In genomic region chr5:167447466-167447865, GRCh38 we compare ENCODE assay signal across 21 cellular contexts.
DNase-seq lines count a peak whose midpoint lies in the region; FAIRE-seq and TF ChIP-seq lines count a peak whose summit lies in the region.
"Had no signal": no experiment of that assay in that cellular context is flagged by ENCODE, and none has a peak within 500 bp of the region (broad histone marks: within the 10 kb centered on the region; RNA-seq: fewer than 3 reads in every experiment).

No MANE protein-coding gene starts in this region.

- dilution Hi-C loops in mammary epithelial cell (cut with HindIII; ENCODE audit: low sequenced_read_pairs), result no loop called here

- H3K4me1 ChIP-seq in H1 (replicated peaks in 1 of 4; ENCODE audit: control insufficient read depth in 3 of 4, insufficient read depth in 4 of 4, low read length in 3 of 4), result peaks cover 0 to 6% (median 0%) of the 10 kb centered on the region in 4 experiments; a peak in 3 of 7 replicates
- peaks cover 13 to 16% of the 10 kb centered on the region in 2 donors for H3K4me1 ChIP-seq in thyroid gland
- no peaks in the 10 kb centered on the region for H3K4me1 ChIP-seq in mammary epithelial cell (ENCODE audit: insufficient read depth, low read length)
- H3K4me1 ChIP-seq: BLaER1 had no signal

- H2AK5ac ChIP-seq in H1 (ENCODE audit: low read depth, low read length), result no peak overlapping the region

- H3K9ac ChIP-seq in H1 (replicated peaks in 1 of 4; ENCODE audit: extremely low read depth in 1 of 4, low read depth in 3 of 4, low read length in 3 of 4), result no peak overlapping the region
- H3K9ac ChIP-seq in mammary epithelial cell (ENCODE audit: insufficient read depth, low read length), result no peak overlapping the region
- H3K9ac ChIP-seq: BLaER1, GM23248 had no signal

- FAIRE-seq in H1 (lab: Jason Lieb, UNC), result no peak
- FAIRE-seq: GM12892, GM18507, HTR-8/SVneo had no signal

- no peak for TF ChIP-seq RAD21 in H1 (IDR thresholded peaks at IDR 0.05 in 1 of 2, conservative IDR thresholded peaks at IDR 0.05 in 1 of 2; ENCODE audit: low read depth in 2 of 2, low read length in 2 of 2)

- H3K14ac ChIP-seq in H1 (ENCODE audit: insufficient read length), result no peak overlapping the region

- POLR2A ChIA-PET in H1 (lab: Charles Lee; ENCODE audit: partially characterized antibody), result no interaction called here

- H4K8ac ChIP-seq in H1 (ENCODE audit: extremely low read depth, insufficient read depth, low read length), result no peak overlapping the region

- H3K23me2 ChIP-seq in H1 (ENCODE audit: low read depth, low read length), result no peaks in the 10 kb centered on the region; the same call in 1 of the 2 replicates

- in situ Hi-C loops in mammary epithelial cell (cut with MboI; ENCODE audit: low sequenced_read_pairs in 2 of 2), result no loop called here

- no peak overlapping the region for H2BK12ac ChIP-seq in H1 (ENCODE audit: low read depth, low read length)

- H2BK120ac ChIP-seq in H1 (replicated peaks; ENCODE audit: low read depth, low read length), result no peak overlapping the region

- H3K27me3 ChIP-seq in H1 (replicated peaks in 1 of 4; ENCODE audit: control insufficient read depth in 3 of 4, extremely low read depth in 1 of 4, insufficient read depth in 3 of 4, low read length in 3 of 4) (no peaks in the 10 kb centered on the region), thyroid gland (no peaks in the 10 kb centered on the region), mammary epithelial cell (ENCODE audit: insufficient read depth, low read length) (no peaks in the 10 kb centered on the region)
- H3K27me3 ChIP-seq: BLaER1 had no signal

- H3K36me3 ChIP-seq in H1 (ENCODE audit: control insufficient read depth in 2 of 4, insufficient read depth in 4 of 4, low read length in 3 of 4), result no peaks in the 10 kb centered on the region
- no peaks in the 10 kb centered on the region for H3K36me3 ChIP-seq in thyroid gland
- H3K36me3 ChIP-seq in mammary epithelial cell (ENCODE audit: insufficient read depth, low read length), result no peaks in the 10 kb centered on the region
- H3K36me3 ChIP-seq: BLaER1 had no signal

- no peak overlapping the region for H4K91ac ChIP-seq in H1 (replicated peaks; ENCODE audit: insufficient read length, low read length)

- H2BK20ac ChIP-seq in H1 (ENCODE audit: low read length), result no peak overlapping the region

- DNase-seq in H1 (ENCODE audit: low read depth in 1 of 2, low spot score in 2 of 2) (no peak), thyroid gland (peak; percentile 49 to 51), DMS53 treated with DMSO at 0.1 percent for 48 hours (lab: John Stamatoyannopoulos, UW; ENCODE audit: unreplicated experiment) (no peak), hippocampal formation (lab: John Stamatoyannopoulos, UW) (no peak), mammary epithelial cell (no peak)
- DNase-seq: 8988T; CD8-positive, alpha-beta T cell; COR-L47; DMS 273 treated with DMSO at 0.1 percent for 48 hours; DMS53; GDM1; GM23248; H7; HFFc6; IMR-90 had no signal

- H3K79me1 ChIP-seq in H1 (ENCODE audit: low read depth, low read length), result no peaks in the 10 kb centered on the region

- no peak overlapping the region for H3K56ac ChIP-seq in H1 (replicated peaks; ENCODE audit: insufficient read length, low read depth, low read length)

- no peak overlapping the region for H4K5ac ChIP-seq in H1 (ENCODE audit: insufficient read length, low read depth, low read length)

- no peak overlapping the region for H3K4ac ChIP-seq in H1 (replicated peaks; ENCODE audit: insufficient read length, low read depth, low read length)

- no peak overlapping the region for H3K18ac ChIP-seq in H1 (ENCODE audit: extremely low read depth, low read length)

- TF ChIP-seq EP300 in H1 (IDR thresholded peaks at IDR 0.05; ENCODE audit: borderline replicate concordance in 1 of 2, low read depth in 2 of 2, low read length in 2 of 2), result no peak

- H3K4me2 ChIP-seq in H1 (ENCODE audit: insufficient read depth in 1 of 2, low read depth in 2 of 2, low read length in 2 of 2), result no peak overlapping the region
- H3K4me2 ChIP-seq in mammary epithelial cell (ENCODE audit: insufficient read depth, low read depth, low read length), result no peak overlapping the region
- H3K4me2 ChIP-seq: BLaER1 had no signal

- H3K9me3 ChIP-seq in H1 (ENCODE audit: insufficient read depth in 2 of 2, low read depth in 1 of 2, low read length in 1 of 2) (no peaks in the 10 kb centered on the region), thyroid gland (no peaks in the 10 kb centered on the region), mammary epithelial cell (replicated peaks; ENCODE audit: insufficient read depth, low read length) (no peaks in the 10 kb centered on the region)

- H3K27ac ChIP-seq in C4-2B (peak overlapping the region; percentile 36; the same call in 1 of the 2 replicates), VCaP (peak overlapping the region; percentile 49), H1 (ENCODE audit: low read depth, low read length) (no peak overlapping the region), thyroid gland (peak overlapping the region; percentile 75 to 86 (median 84)), mammary epithelial cell (ENCODE audit: insufficient read depth, low read depth, low read length) (no peak overlapping the region)
- H3K27ac ChIP-seq: BLaER1, GM23248 had no signal

- CTCF ChIA-PET in H1 (lab: Charles Lee; ENCODE audit: partially characterized antibody) (no interaction called here), mammary epithelial cell (lab: Charles Lee; ENCODE audit: low non-redundant PET) (no interaction called here)

- no peak overlapping the region for H2BK5ac ChIP-seq in H1 (ENCODE audit: low read depth, low read length)

- H3K4me3 ChIP-seq in H1 (ENCODE audit: extremely low read depth in 1 of 4, insufficient read depth in 2 of 4, low read depth in 3 of 4, low read length in 4 of 4) (no peak overlapping the region), thyroid gland (replicated peaks in 1 of 3) (no peak overlapping the region), mammary epithelial cell (replicated peaks in 1 of 3; ENCODE audit: insufficient read depth in 1 of 3, low read depth in 2 of 3, low read length in 3 of 3) (no peak overlapping the region)
- H3K4me3 ChIP-seq: BLaER1, GM23248 had no signal

- no peak overlapping the region for H3K23ac ChIP-seq in H1 (ENCODE audit: insufficient read length)

- H3K79me2 ChIP-seq in H1 (ENCODE audit: control insufficient read depth in 1 of 2, insufficient read depth in 2 of 2, low read length in 2 of 2) (no peaks in the 10 kb centered on the region), mammary epithelial cell (ENCODE audit: insufficient read depth, low read length) (no peaks in the 10 kb centered on the region)

- TF ChIP-seq CTCF in C4-2B (conservative IDR thresholded peaks at IDR 0.05) (no peak), VCaP (conservative IDR thresholded peaks at IDR 0.05) (no peak), H1 (IDR thresholded peaks at IDR 0.05; ENCODE audit: control extremely low read depth in 1 of 3, insufficient read depth in 1 of 3, low read depth in 1 of 3, low read length in 3 of 3) (no peak), thyroid gland (IDR thresholded peaks at IDR 0.05) (no peak), mammary epithelial cell (conservative IDR thresholded peaks at IDR 0.05 in 1 of 2, IDR thresholded peaks at IDR 0.05 in 1 of 2; ENCODE audit: extremely low read depth in 1 of 2, insufficient read depth in 1 of 2, low read depth in 1 of 2, low read length in 2 of 2) (no peak)

- intact Hi-C loops in thyroid gland (cut with DNase I), result no loop called here
- intact Hi-C loops in mammary epithelial cell (cut with micrococcal nuclease), result no loop called here

- TF ChIP-seq POLR2A in H1 (IDR thresholded peaks at IDR 0.05; ENCODE audit: control extremely low read depth in 1 of 2, low read depth in 2 of 2, low read length in 2 of 2) (no peak), thyroid gland (IDR thresholded peaks at IDR 0.05) (peak in 1 of 2 donors; percentile 18)

- no peak overlapping the region for H2BK15ac ChIP-seq in H1 (ENCODE audit: low read length)

- WGBS in H1 (ENCODE audit: extremely low coverage in 1 of 2, insufficient coverage in 1 of 2, insufficient read length in 1 of 2, insufficient replicate concordance in 2 of 2, low coverage in 1 of 2, low lambda C conversion rate in 2 of 2, missing lambda C conversion rate in 1 of 2), 2 experiments, result 84% methylated on average over 2 of the region's 2 CpGs; no CpG with 5 or more reads in 1 of the 2 experiments
- 29 to 36% methylated on average over 2 of the region's 2 CpGs for WGBS in thyroid gland, 2 donors
- 83% methylated on average over 2 of the region's 2 CpGs for WGBS in mammary epithelial cell (ENCODE audit: low coverage, missing lambda C conversion rate)

- H4K20me1 ChIP-seq in H1 (replicated peaks in 1 of 2; ENCODE audit: control insufficient read depth in 1 of 2, insufficient read depth in 2 of 2, low read length in 2 of 2), result no peaks in the 10 kb centered on the region
- no peaks in the 10 kb centered on the region for H4K20me1 ChIP-seq in mammary epithelial cell (ENCODE audit: insufficient read depth, low read length)
- H4K20me1 ChIP-seq: BLaER1 had no signal

- BruUV-seq in mammary epithelial cell (replicated peaks; lab: Mats Ljungman, UMichigan), result no TSS peak

- H2AFZ ChIP-seq in H1 (ENCODE audit: low read length), result peak overlapping the region; percentile 19; the same call in 1 of the 2 replicates
- H2AFZ ChIP-seq in mammary epithelial cell (ENCODE audit: low read depth, low read length), result no peak overlapping the region
- H2AFZ ChIP-seq: GM23248 had no signal

TF ChIP-seq in H1, 55 proteins besides CTCF, POLR2A, EP300 and RAD21 (continues in another document):
- TF ChIP-seq FOSL1 (IDR thresholded peaks at IDR 0.05; ENCODE audit: insufficient read depth, low read depth, low read length) (no peak), HDAC2 (IDR thresholded peaks at IDR 0.05; ENCODE audit: borderline replicate concordance in 1 of 2, low read depth in 2 of 2, low read length in 2 of 2) (no peak), CHD1 (IDR thresholded peaks at IDR 0.05; ENCODE audit: low read depth, low read length) (no peak), TBP (IDR thresholded peaks at IDR 0.05; ENCODE audit: low read depth, low read length) (no peak), SIX5 (IDR thresholded peaks at IDR 0.05; ENCODE audit: low read depth, low read length) (no peak), YY1 (IDR thresholded peaks at IDR 0.05; ENCODE audit: low read depth, low read length) (no peak), MAX (IDR thresholded peaks at IDR 0.05) (no peak), MAFK (IDR thresholded peaks at IDR 0.05; ENCODE audit: low read depth, low read length) (no peak), SIRT6 (IDR thresholded peaks at IDR 0.05; ENCODE audit: low read length) (no peak), BCL11A (IDR thresholded peaks at IDR 0.05; ENCODE audit: low read depth in 2 of 2, low read length in 2 of 2) (no peak), ATF3 (IDR thresholded peaks at IDR 0.05; ENCODE audit: insufficient read depth, low read depth, low read length) (no peak)

Comparison
In these comparisons a context has a peak if more than half of its experiments do, and no peak if none do; other contexts are left out.
1. H3K27ac ChIP-seq: peak in C4-2B (single experiment), VCaP (single experiment) and thyroid gland (3 of 3); none in H1 (single experiment) and mammary epithelial cell (single experiment).
2. DNase-seq: peak in thyroid gland (2 of 2); none in H1 (0 of 2), DMS53 treated with DMSO at 0.1 percent for 48 hours (single experiment), hippocampal formation (0 of 2) and mammary epithelial cell (single experiment).